ENCODE assay signal across 1 cellular context in the genomic region with DNA sequence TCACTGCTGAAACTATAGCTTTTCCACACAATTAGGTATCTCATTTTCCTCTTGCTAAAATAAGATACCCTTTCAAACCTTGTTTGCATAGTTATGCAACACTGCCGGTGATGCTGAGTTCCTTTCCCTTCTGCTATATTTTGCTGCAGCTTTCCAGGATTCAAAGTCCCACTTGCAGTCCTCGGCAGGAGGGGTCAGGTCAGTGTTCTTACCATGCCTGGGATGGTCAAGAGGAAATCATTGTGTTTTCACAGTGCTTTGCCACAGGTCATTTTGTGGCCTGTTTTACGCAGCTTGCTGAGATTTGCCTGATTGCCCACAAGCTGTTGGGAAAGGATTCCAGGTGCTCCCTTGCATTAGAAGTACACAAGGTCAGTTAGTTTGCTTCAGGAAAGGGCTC.
A peak's percentile ranks its signal among the peaks of the same experiment; 100 is the strongest.
TF ChIP-seq lines count a peak whose summit lies in the region.

No MANE protein-coding gene starts in this region.

TF ChIP-seq in HepG2, 621 proteins besides CTCF, POLR2A, EP300 and RAD21 (continued from another document and continues in another):
- TF ChIP-seq ARNTL (CRISPR knock-in tag; IDR thresholded peaks at IDR 0.05) (no peak), ZNF33B (CRISPR knock-in tag; IDR thresholded peaks at IDR 0.05) (no peak), ZNF615 (CRISPR knock-in tag; IDR thresholded peaks at IDR 0.05; ENCODE audit: borderline replicate concordance) (no peak), ZNF660 (CRISPR knock-in tag; IDR thresholded peaks at IDR 0.05; ENCODE audit: borderline replicate concordance, low read depth) (no peak), TBX2 (CRISPR knock-in tag; IDR thresholded peaks at IDR 0.05; ENCODE audit: borderline replicate concordance) (no peak; the same call in 1 of the 2 replicates), MAF1 (CRISPR knock-in tag; IDR thresholded peaks at IDR 0.05; ENCODE audit: borderline replicate concordance) (no peak), ZNF451 (CRISPR knock-in tag; IDR thresholded peaks at IDR 0.05) (no peak), ZSCAN29 (CRISPR knock-in tag; conservative IDR thresholded peaks at IDR 0.05) (no peak), GATAD1 (CRISPR knock-in tag; IDR thresholded peaks at IDR 0.05) (no peak), ZBTB10 (CRISPR knock-in tag; IDR thresholded peaks at IDR 0.05; ENCODE audit: borderline replicate concordance) (no peak), YEATS2 (CRISPR knock-in tag; IDR thresholded peaks at IDR 0.05; ENCODE audit: borderline replicate concordance) (no peak), FOXP4 (CRISPR knock-in tag; IDR thresholded peaks at IDR 0.05) (peak; percentile 72), ERF (CRISPR knock-in tag; IDR thresholded peaks at IDR 0.05) (0 out of 2 replicates have a peak, but pooled peaks have one; percentile 34), ZBTB8A (CRISPR knock-in tag; IDR thresholded peaks at IDR 0.05; ENCODE audit: borderline replicate concordance, low read depth) (no peak), ZNF318 (CRISPR knock-in tag; IDR thresholded peaks at IDR 0.05) (no peak), ZKSCAN8 (CRISPR knock-in tag; IDR thresholded peaks at IDR 0.05; ENCODE audit: borderline replicate concordance) (no peak), TCF7L2 (IDR thresholded peaks at IDR 0.05; ENCODE audit: low read depth, low read length) (no peak), ZFAT (CRISPR knock-in tag; conservative IDR thresholded peaks at IDR 0.05) (no peak), TEAD2 (CRISPR knock-in tag; IDR thresholded peaks at IDR 0.05) (no peak), SCMH1 (CRISPR knock-in tag; IDR thresholded peaks at IDR 0.05; ENCODE audit: borderline replicate concordance) (no peak), REL (CRISPR knock-in tag; conservative IDR thresholded peaks at IDR 0.05) (no peak), ARID4A (CRISPR knock-in tag; IDR thresholded peaks at IDR 0.05; ENCODE audit: borderline replicate concordance) (no peak), XBP1 (CRISPR knock-in tag; IDR thresholded peaks at IDR 0.05) (no peak), CREB1 (IDR thresholded peaks at IDR 0.05) (no peak), CREB1 (CRISPR knock-in tag; IDR thresholded peaks at IDR 0.05) (no peak; the same call in 1 of the 2 replicates), TP53 (CRISPR knock-in tag; conservative IDR thresholded peaks at IDR 0.05) (no peak), MXD3 (CRISPR knock-in tag; IDR thresholded peaks at IDR 0.05) (no peak)
- TF ChIP-seq, protein P1, sequence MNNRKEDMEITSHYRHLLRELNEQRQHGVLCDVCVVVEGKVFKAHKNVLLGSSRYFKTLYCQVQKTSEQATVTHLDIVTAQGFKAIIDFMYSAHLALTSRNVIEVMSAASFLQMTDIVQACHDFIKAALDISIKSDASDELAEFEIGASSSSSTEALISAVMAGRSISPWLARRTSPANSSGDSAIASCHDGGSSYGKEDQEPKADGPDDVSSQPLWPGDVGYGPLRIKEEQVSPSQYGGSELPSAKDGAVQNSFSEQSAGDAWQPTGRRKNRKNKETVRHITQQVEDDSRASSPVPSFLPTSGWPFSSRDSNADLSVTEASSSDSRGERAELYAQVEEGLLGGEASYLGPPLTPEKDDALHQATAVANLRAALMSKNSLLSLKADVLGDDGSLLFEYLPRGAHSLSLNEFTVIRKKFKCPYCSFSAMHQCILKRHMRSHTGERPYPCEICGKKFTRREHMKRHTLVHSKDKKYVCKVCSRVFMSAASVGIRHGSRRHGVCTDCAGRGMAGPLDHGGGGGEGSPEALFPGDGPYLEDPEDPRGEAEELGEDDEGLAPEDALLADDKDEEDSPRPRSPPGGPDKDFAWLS (CRISPR knock-in tag; IDR thresholded peaks at IDR 0.05; ENCODE audit: borderline replicate concordance), result no peak
- TF ChIP-seq, protein P2, sequence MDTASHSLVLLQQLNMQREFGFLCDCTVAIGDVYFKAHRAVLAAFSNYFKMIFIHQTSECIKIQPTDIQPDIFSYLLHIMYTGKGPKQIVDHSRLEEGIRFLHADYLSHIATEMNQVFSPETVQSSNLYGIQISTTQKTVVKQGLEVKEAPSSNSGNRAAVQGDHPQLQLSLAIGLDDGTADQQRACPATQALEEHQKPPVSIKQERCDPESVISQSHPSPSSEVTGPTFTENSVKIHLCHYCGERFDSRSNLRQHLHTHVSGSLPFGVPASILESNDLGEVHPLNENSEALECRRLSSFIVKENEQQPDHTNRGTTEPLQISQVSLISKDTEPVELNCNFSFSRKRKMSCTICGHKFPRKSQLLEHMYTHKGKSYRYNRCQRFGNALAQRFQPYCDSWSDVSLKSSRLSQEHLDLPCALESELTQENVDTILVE (CRISPR knock-in tag; IDR thresholded peaks at IDR 0.05), result no peak
